18 cellular contexts compared by ENCODE assay signal in the genomic region with DNA sequence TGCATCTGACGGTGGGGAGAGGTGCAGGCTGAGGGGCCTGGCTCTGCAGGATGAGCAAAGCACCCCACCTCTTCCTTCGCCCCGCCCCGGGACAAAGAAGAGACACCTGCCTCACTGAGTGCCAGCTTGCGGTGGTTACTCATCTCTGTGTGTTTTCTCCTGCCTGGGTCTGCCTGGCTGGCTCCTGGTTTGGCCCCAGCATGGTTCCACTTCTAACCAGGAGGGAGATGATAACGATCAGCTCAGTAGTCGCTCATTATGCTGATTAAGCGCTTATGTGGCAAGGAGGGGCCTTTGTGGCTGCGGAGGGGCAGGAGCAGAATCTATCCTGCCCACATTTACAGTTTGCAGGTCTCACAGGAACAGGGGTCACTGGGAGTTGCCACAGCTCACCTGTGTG.
DNase-seq lines count a peak whose midpoint lies in the region; ATAC-seq and TF ChIP-seq lines count a peak whose summit lies in the region.
"Had no signal": no experiment of that assay in that cellular context is flagged by ENCODE, and none has a peak within 500 bp of the region (broad histone marks: within the 10 kb centered on the region; RNA-seq: fewer than 3 reads in every experiment).

No MANE protein-coding gene starts in this region.

- H3K27ac ChIP-seq in HEK293 (ENCODE audit: extremely low read depth, low read depth, low read length) (peak overlapping the region; percentile 50; the same call in 1 of the 2 replicates), mammary epithelial cell (ENCODE audit: insufficient read depth, low read depth, low read length) (no peak overlapping the region)
- H3K27ac ChIP-seq in naive thymus-derived CD4-positive, alpha-beta T cell (ENCODE audit: low read depth, low read length), result no peak overlapping the region
- H3K27ac ChIP-seq: SJCRH30, vagina had no signal

- BruUV-seq in mammary epithelial cell (replicated peaks; lab: Mats Ljungman, UMichigan), result no TSS peak

- H3K79me2 ChIP-seq in mammary epithelial cell (ENCODE audit: insufficient read depth, low read length), result no peaks in the 10 kb centered on the region

- 93% methylated on average over 9 of the region's 9 CpGs for WGBS in mammary epithelial cell (ENCODE audit: low coverage, missing lambda C conversion rate)

- H3K4me2 ChIP-seq in mammary epithelial cell (ENCODE audit: insufficient read depth, low read depth, low read length), result no peak overlapping the region

- no peaks in the 10 kb centered on the region for H3K36me3 Mint-ChIP-seq in activated CD4-positive, alpha-beta T cell treated with anti-CD3 and anti-CD28 coated beads, Interleukin-2, amount 10 ng/mL, durations not matched to agents 7 days and 5 days (ENCODE audit: low read depth)
- no peaks in the 10 kb centered on the region for H3K36me3 Mint-ChIP-seq in activated CD8-positive, alpha-beta T cell treated with anti-CD3 and anti-CD28 coated beads for 36 hours (ENCODE audit: low read depth)
- H3K36me3 Mint-ChIP-seq in naive thymus-derived CD4-positive, alpha-beta T cell, result no peaks in the 10 kb centered on the region
- H3K36me3 Mint-ChIP-seq: CD8-positive, alpha-beta memory T cell had no signal

- H3K36me3 ChIP-seq in HEK293 (ENCODE audit: control insufficient read depth in 2 of 2, insufficient read depth in 1 of 2, low read length in 2 of 2) (no peaks in the 10 kb centered on the region), mammary epithelial cell (ENCODE audit: insufficient read depth, low read length) (no peaks in the 10 kb centered on the region)
- no peaks in the 10 kb centered on the region for H3K36me3 ChIP-seq in naive thymus-derived CD4-positive, alpha-beta T cell (ENCODE audit: control insufficient read depth in 2 of 3, insufficient read depth in 3 of 3, low read length in 3 of 3)
- H3K36me3 ChIP-seq: cardiac muscle cell, SJCRH30, vagina had no signal

- H3K27me3 Mint-ChIP-seq in activated CD4-positive, alpha-beta T cell treated with anti-CD3 and anti-CD28 coated beads, Interleukin-2, amount 10 ng/mL, durations not matched to agents 7 days and 5 days, result peaks cover 3% of the 10 kb centered on the region
- H3K27me3 Mint-ChIP-seq in activated CD8-positive, alpha-beta T cell treated with anti-CD3 and anti-CD28 coated beads for 36 hours, result no peaks in the 10 kb centered on the region
- no peaks in the 10 kb centered on the region for H3K27me3 Mint-ChIP-seq in naive thymus-derived CD4-positive, alpha-beta T cell

- POLR2A ChIA-PET in activated CD4-positive, alpha-beta T cell treated with anti-CD3 and anti-CD28 coated beads, Interleukin-2, amount 10 ng/mL, durations not matched to agents 7 days and 5 days (lab: Charles Lee), result no interaction called here
- POLR2A ChIA-PET in HEK293 (lab: Yijun Ruan, JAX), result no interaction called here
- POLR2A ChIA-PET in activated CD8-positive, alpha-beta T cell treated with anti-CD3 and anti-CD28 coated beads for 36 hours (lab: Charles Lee), result no interaction called here
- POLR2A ChIA-PET in naive thymus-derived CD4-positive, alpha-beta T cell (lab: Charles Lee), result interaction anchor here (0.5 to 1.5 kb wide), 7 partner anchors 9 to 46 kb away, joined by 3 to 13 read pairs (median 4); no protein-coding TSS in a partner anchor

- H3K4me1 ChIP-seq in HEK293 (ENCODE audit: control insufficient read depth, insufficient read depth, low read length) (peaks cover 8% of the 10 kb centered on the region), mammary epithelial cell (ENCODE audit: insufficient read depth, low read length) (peaks cover 4% of the 10 kb centered on the region)
- H3K4me1 ChIP-seq in naive thymus-derived CD4-positive, alpha-beta T cell (ENCODE audit: control insufficient read depth in 2 of 2, insufficient read depth in 2 of 2, low read length in 2 of 2), result peaks cover 0 to 20% of the 10 kb centered on the region in 2 donors
- H3K4me1 ChIP-seq: SJCRH30, vagina had no signal

- peaks cover 23% of the 10 kb centered on the region for H3K4me1 Mint-ChIP-seq in activated CD4-positive, alpha-beta T cell treated with anti-CD3 and anti-CD28 coated beads, Interleukin-2, amount 10 ng/mL, durations not matched to agents 7 days and 5 days
- H3K4me1 Mint-ChIP-seq in activated CD8-positive, alpha-beta T cell treated with anti-CD3 and anti-CD28 coated beads for 36 hours (ENCODE audit: low read depth), result peaks cover 31% of the 10 kb centered on the region
- peaks cover 7 to 59% (median 46%) of the 10 kb centered on the region in 7 donors for H3K4me1 Mint-ChIP-seq in naive thymus-derived CD4-positive, alpha-beta T cell

- CTCF ChIA-PET in activated CD4-positive, alpha-beta T cell treated with anti-CD3 and anti-CD28 coated beads, Interleukin-2, amount 10 ng/mL, durations not matched to agents 7 days and 5 days (lab: Charles Lee), result no interaction called here
- CTCF ChIA-PET in HEK293 (lab: Yijun Ruan, JAX), result no interaction called here
- CTCF ChIA-PET in activated CD8-positive, alpha-beta T cell treated with anti-CD3 and anti-CD28 coated beads for 36 hours (lab: Charles Lee), result interaction anchor here (0.6 to 1.1 kb wide), 2 partner anchors 45 to 129 kb away, joined by 3 read pairs; no protein-coding TSS in a partner anchor
- CTCF ChIA-PET in naive thymus-derived CD4-positive, alpha-beta T cell (lab: Charles Lee), result interaction anchor here (1.1 to 1.4 kb wide), 3 partner anchors 9 to 70 kb away, joined by 3 to 4 read pairs (median 3); no protein-coding TSS in a partner anchor
- CTCF ChIA-PET in mammary epithelial cell (lab: Charles Lee; ENCODE audit: low non-redundant PET), result no interaction called here

- H4K20me1 ChIP-seq in mammary epithelial cell (ENCODE audit: insufficient read depth, low read length), result no peaks in the 10 kb centered on the region

- H3K4me3 ChIP-seq in HEK293 (ENCODE audit: low read depth, low read length) (no peak overlapping the region), mammary epithelial cell (replicated peaks in 1 of 3; ENCODE audit: insufficient read depth in 1 of 3, low read depth in 2 of 3, low read length in 3 of 3) (no peak overlapping the region)
- H3K4me3 ChIP-seq in naive thymus-derived CD4-positive, alpha-beta T cell (ENCODE audit: low read length), result no peak overlapping the region
- H3K4me3 ChIP-seq: cardiac muscle cell, SJCRH30, vagina had no signal

- peak; percentile 27 for DNase-seq in activated CD4-positive, alpha-beta T cell treated with anti-CD3 and anti-CD28 coated beads, Interleukin-2, amount 10 ng/mL, durations not matched to agents 7 days and 5 days
- no peak for DNase-seq in activated CD4-positive, alpha-beta T cell treated with anti-CD3 and anti-CD28 coated beads for 1 hour
- DNase-seq in activated CD8-positive, alpha-beta T cell treated with anti-CD3 and anti-CD28 coated beads for 36 hours, result peak; percentile 70
- peak in 1 of 9 donors; percentile 39 for DNase-seq in naive thymus-derived CD4-positive, alpha-beta T cell
- DNase-seq in NCI-H187 treated with DMSO at 0.1 percent for 48 hours (lab: John Stamatoyannopoulos, UW), result no peak
- no peak for DNase-seq in mammary epithelial cell
- DNase-seq: amniotic stem cell; head of caudate nucleus; NCI-H1105 treated with DMSO at 0.1 percent for 48 hours; NCI-H446 treated with DMSO at 0.1 percent for 48 hours; SJCRH30; stimulated activated CD4-positive, alpha-beta T cell treated with anti-CD3 and anti-CD28 coated beads, Interleukin-2, amount 100 ng/mL, for 24 hours; T-helper 9 cell had no signal

- no peaks in the 10 kb centered on the region for H3K9me3 Mint-ChIP-seq in activated CD4-positive, alpha-beta T cell treated with anti-CD3 and anti-CD28 coated beads, Interleukin-2, amount 10 ng/mL, durations not matched to agents 7 days and 5 days
- no peaks in the 10 kb centered on the region for H3K9me3 Mint-ChIP-seq in activated CD8-positive, alpha-beta T cell treated with anti-CD3 and anti-CD28 coated beads for 36 hours
- H3K9me3 Mint-ChIP-seq in naive thymus-derived CD4-positive, alpha-beta T cell, result no peaks in the 10 kb centered on the region
- H3K9me3 Mint-ChIP-seq: CD8-positive, alpha-beta memory T cell had no signal

- dilution Hi-C loops in mammary epithelial cell (cut with HindIII; ENCODE audit: low sequenced_read_pairs), result no loop called here

- no peak overlapping the region for H2AFZ ChIP-seq in mammary epithelial cell (ENCODE audit: low read depth, low read length)

- no peak overlapping the region for H3K27ac Mint-ChIP-seq in activated CD4-positive, alpha-beta T cell treated with anti-CD3 and anti-CD28 coated beads, Interleukin-2, amount 10 ng/mL, durations not matched to agents 7 days and 5 days
- no peak overlapping the region for H3K27ac Mint-ChIP-seq in activated CD8-positive, alpha-beta T cell treated with anti-CD3 and anti-CD28 coated beads for 36 hours
- H3K27ac Mint-ChIP-seq in naive thymus-derived CD4-positive, alpha-beta T cell, result peak overlapping the region in 2 of 9 donors; percentile 25 to 86

- peak; percentile 93 for ATAC-seq in activated CD8-positive, alpha-beta T cell treated with anti-CD3 and anti-CD28 coated beads for 36 hours
- ATAC-seq in naive thymus-derived CD4-positive, alpha-beta T cell, result peak; percentile 55
- no peak for ATAC-seq in HG03354 (IDR thresholded peaks at IDR 0.05; ENCODE audit: poor library complexity, severe bottlenecking, unreplicated experiment)

- no peak overlapping the region for H3K4me3 Mint-ChIP-seq in activated CD4-positive, alpha-beta T cell treated with anti-CD3 and anti-CD28 coated beads, Interleukin-2, amount 10 ng/mL, durations not matched to agents 7 days and 5 days
- H3K4me3 Mint-ChIP-seq in activated CD8-positive, alpha-beta T cell treated with anti-CD3 and anti-CD28 coated beads for 36 hours, result no peak overlapping the region
- peak overlapping the region in 2 of 10 donors; percentile 56 to 71 for H3K4me3 Mint-ChIP-seq in naive thymus-derived CD4-positive, alpha-beta T cell
- H3K4me3 Mint-ChIP-seq: CD8-positive, alpha-beta memory T cell had no signal

- H3K9ac ChIP-seq in mammary epithelial cell (ENCODE audit: insufficient read depth, low read length), result no peak overlapping the region

- H3K27me3 ChIP-seq in naive thymus-derived CD4-positive, alpha-beta T cell (ENCODE audit: control insufficient read depth in 2 of 2, insufficient read depth in 2 of 2, low read length in 2 of 2), result no peaks in the 10 kb centered on the region
- peaks cover 2% of the 10 kb centered on the region for H3K27me3 ChIP-seq in mammary epithelial cell (ENCODE audit: insufficient read depth, low read length)
- H3K27me3 ChIP-seq: cardiac muscle cell, vagina had no signal

- TF ChIP-seq CTCF in HEK293 (tag by site-specific recombination; IDR thresholded peaks at IDR 0.05) (no peak), mammary epithelial cell (conservative IDR thresholded peaks at IDR 0.05 in 1 of 2, IDR thresholded peaks at IDR 0.05 in 1 of 2; ENCODE audit: extremely low read depth in 1 of 2, insufficient read depth in 1 of 2, low read depth in 1 of 2, low read length in 2 of 2) (no peak)
- TF ChIP-seq CTCF in activated CD8-positive, alpha-beta T cell treated with anti-CD3 and anti-CD28 coated beads for 36 hours (IDR thresholded peaks at IDR 0.05), result no peak

- in situ Hi-C loops in mammary epithelial cell (cut with MboI; ENCODE audit: low sequenced_read_pairs in 2 of 2), result no loop called here

- H3K9me3 ChIP-seq in HEK293 (ENCODE audit: control insufficient read depth, insufficient read depth, low read depth, low read length) (no peaks in the 10 kb centered on the region), mammary epithelial cell (replicated peaks; ENCODE audit: insufficient read depth, low read length) (no peaks in the 10 kb centered on the region)
- no peaks in the 10 kb centered on the region for H3K9me3 ChIP-seq in naive thymus-derived CD4-positive, alpha-beta T cell (ENCODE audit: control insufficient read depth in 2 of 3, low read length in 3 of 3)
- H3K9me3 ChIP-seq: SJCRH30, vagina had no signal

- intact Hi-C loops in activated CD8-positive, alpha-beta T cell treated with anti-CD3 and anti-CD28 coated beads for 36 hours (cut with micrococcal nuclease), result no loop called here
- intact Hi-C loops in naive thymus-derived CD4-positive, alpha-beta T cell (cut with micrococcal nuclease), result loop anchor here in 1 of 2 donors (1.0 kb wide), 1 partner anchor 25 kb away; no protein-coding TSS in a partner anchor
- intact Hi-C loops in mammary epithelial cell (cut with micrococcal nuclease), result no loop called here

Comparison
In these comparisons a context has a peak if more than half of its experiments do, and no peak if none do; other contexts are left out.
1. DNase-seq: peak in activated CD4-positive, alpha-beta T cell treated with anti-CD3 and anti-CD28 coated beads, Interleukin-2, amount 10 ng/mL, durations not matched to agents 7 days and 5 days (single experiment) and activated CD8-positive, alpha-beta T cell treated with anti-CD3 and anti-CD28 coated beads for 36 hours (single experiment); none in activated CD4-positive, alpha-beta T cell treated with anti-CD3 and anti-CD28 coated beads for 1 hour (single experiment), NCI-H187 treated with DMSO at 0.1 percent for 48 hours (single experiment) and mammary epithelial cell (single experiment).
2. CTCF ChIA-PET loops: an anchor here in activated CD8-positive, alpha-beta T cell treated with anti-CD3 and anti-CD28 coated beads for 36 hours (0.6 to 1.1 kb wide) and naive thymus-derived CD4-positive, alpha-beta T cell (1.1 to 1.4 kb wide); none called in activated CD4-positive, alpha-beta T cell treated with anti-CD3 and anti-CD28 coated beads, Interleukin-2, amount 10 ng/mL, durations not matched to agents 7 days and 5 days, HEK293 and mammary epithelial cell.